Comparison of ENCODE assay signal across 1 cellular context in the genomic region with DNA sequence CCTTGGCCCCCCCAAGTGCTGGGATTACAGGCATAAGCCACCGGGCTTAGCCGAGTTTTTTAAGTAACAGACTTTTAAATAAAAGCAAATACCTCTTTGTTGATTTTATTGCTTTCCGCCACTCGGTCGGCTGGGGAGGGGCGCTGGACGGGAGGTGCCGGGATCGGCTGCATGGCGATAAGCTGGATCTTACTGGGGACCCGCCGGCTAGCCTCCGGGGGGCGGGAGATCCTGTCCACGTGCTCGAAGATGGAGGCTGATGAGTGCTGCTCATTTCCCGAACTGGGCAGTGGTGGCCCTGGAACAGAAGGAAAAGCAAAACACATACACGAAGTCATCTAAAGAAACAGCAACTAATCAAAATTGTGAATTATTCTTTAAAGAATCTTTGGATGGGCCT.
TF ChIP-seq lines count a peak whose summit lies in the region.

No MANE protein-coding gene starts in this region.

TF ChIP-seq in K562, 482 proteins besides CTCF, POLR2A, EP300 and RAD21 (continued from another document):
- peak; percentile 42; the same call in 1 of the 2 replicates for TF ChIP-seq TFAP4 (CRISPR knock-in tag; IDR thresholded peaks at IDR 0.05; ENCODE audit: borderline replicate concordance)
- TF ChIP-seq ZBTB49 (CRISPR knock-in tag; IDR thresholded peaks at IDR 0.05; ENCODE audit: borderline replicate concordance): no peak
- TF ChIP-seq GABPB2 (CRISPR knock-in tag; conservative IDR thresholded peaks at IDR 0.05): no peak
- TF ChIP-seq TOE1 (IDR thresholded peaks at IDR 0.05; ENCODE audit: borderline replicate concordance): no peak
- no peak for TF ChIP-seq TOE1 (CRISPR knock-in tag; IDR thresholded peaks at IDR 0.05; ENCODE audit: borderline replicate concordance, low read depth)
- TF ChIP-seq, protein P1, sequence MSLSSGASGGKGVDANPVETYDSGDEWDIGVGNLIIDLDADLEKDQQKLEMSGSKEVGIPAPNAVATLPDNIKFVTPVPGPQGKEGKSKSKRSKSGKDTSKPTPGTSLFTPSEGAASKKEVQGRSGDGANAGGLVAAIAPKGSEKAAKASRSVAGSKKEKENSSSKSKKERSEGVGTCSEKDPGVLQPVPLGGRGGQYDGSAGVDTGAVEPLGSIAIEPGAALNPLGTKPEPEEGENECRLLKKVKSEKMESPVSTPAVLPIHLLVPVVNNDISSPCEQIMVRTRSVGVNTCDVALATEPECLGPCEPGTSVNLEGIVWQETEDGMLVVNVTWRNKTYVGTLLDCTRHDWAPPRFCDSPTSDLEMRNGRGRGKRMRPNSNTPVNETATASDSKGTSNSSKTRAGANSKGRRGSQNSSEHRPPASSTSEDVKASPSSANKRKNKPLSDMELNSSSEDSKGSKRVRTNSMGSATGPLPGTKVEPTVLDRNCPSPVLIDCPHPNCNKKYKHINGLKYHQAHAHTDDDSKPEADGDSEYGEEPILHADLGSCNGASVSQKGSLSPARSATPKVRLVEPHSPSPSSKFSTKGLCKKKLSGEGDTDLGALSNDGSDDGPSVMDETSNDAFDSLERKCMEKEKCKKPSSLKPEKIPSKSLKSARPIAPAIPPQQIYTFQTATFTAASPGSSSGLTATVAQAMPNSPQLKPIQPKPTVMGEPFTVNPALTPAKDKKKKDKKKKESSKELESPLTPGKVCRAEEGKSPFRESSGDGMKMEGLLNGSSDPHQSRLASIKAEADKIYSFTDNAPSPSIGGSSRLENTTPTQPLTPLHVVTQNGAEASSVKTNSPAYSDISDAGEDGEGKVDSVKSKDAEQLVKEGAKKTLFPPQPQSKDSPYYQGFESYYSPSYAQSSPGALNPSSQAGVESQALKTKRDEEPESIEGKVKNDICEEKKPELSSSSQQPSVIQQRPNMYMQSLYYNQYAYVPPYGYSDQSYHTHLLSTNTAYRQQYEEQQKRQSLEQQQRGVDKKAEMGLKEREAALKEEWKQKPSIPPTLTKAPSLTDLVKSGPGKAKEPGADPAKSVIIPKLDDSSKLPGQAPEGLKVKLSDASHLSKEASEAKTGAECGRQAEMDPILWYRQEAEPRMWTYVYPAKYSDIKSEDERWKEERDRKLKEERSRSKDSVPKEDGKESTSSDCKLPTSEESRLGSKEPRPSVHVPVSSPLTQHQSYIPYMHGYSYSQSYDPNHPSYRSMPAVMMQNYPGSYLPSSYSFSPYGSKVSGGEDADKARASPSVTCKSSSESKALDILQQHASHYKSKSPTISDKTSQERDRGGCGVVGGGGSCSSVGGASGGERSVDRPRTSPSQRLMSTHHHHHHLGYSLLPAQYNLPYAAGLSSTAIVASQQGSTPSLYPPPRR (CRISPR knock-in tag; IDR thresholded peaks at IDR 0.05; ENCODE audit: borderline replicate concordance): no peak
